ENCODE assay signal across 10 cellular contexts in the genomic region with DNA sequence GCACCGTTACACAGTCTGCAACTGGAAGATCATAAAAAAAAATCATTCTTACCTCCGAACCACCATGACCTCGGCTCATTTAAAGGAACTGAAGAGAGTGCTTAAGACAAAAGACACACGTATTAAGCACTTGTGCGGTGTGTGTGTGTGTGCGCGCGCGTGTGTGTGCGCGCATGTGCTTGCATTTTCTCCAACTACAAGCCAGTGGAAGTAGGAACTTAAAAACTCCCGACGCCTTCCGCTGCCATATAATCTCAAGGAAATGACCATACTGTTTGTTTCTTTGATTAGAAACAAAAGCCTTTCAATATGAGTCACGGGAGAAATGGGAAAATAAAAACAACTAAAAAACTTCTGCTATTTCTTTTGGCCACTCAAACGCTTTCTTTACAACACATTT. TPM values are rescaled to one million over a fixed set of nuclear protein-coding genes. Genes with fewer than 3 reads are reported as not detected.
DNase-seq lines count a peak whose midpoint lies in the region; ATAC-seq and TF ChIP-seq lines count a peak whose summit lies in the region.
"Had no signal": no experiment of that assay in that cellular context is flagged by ENCODE, and none has a peak within 500 bp of the region (broad histone marks: within the 10 kb centered on the region; RNA-seq: fewer than 3 reads in every experiment).

No MANE protein-coding gene starts in this region.

- intact Hi-C loops in activated CD4-positive, alpha-beta T cell treated with anti-CD3 and anti-CD28 coated beads, Interleukin-2, amount 10 ng/mL, durations not matched to agents 24 days and 14 days (cut with micrococcal nuclease), result loop anchor here (1.0 kb wide), 1 partner anchor 26 kb away; no protein-coding TSS in a partner anchor
- intact Hi-C loops in activated T-helper 2 cell treated with anti-CD3 and anti-CD28 coated beads, Interferon-gamma antibody, Interleukin-2, Interleukin-4, amounts not matched to agents 10 μg/mL and 5 μg/mL and 100 μg/mL, durations not matched to agents 14 hours and 24 hours and 36 hours (cut with micrococcal nuclease), result no loop called here
- intact Hi-C loops in posterior vena cava (cut with DNase I), result no loop called here

- peaks cover 18% of the 10 kb centered on the region for H3K4me1 Mint-ChIP-seq in activated CD4-positive, alpha-beta T cell treated with anti-CD3 and anti-CD28 coated beads, Interleukin-2, amount 10 ng/mL, durations not matched to agents 24 days and 14 days
- peaks cover 23% of the 10 kb centered on the region for H3K4me1 Mint-ChIP-seq in activated T-helper 2 cell treated with anti-CD3 and anti-CD28 coated beads, Interferon-gamma antibody, Interleukin-2, Interleukin-4, amounts not matched to agents 10 μg/mL and 5 μg/mL and 100 μg/mL, durations not matched to agents 14 hours and 24 hours and 36 hours (ENCODE audit: low read depth)

- no peaks in the 10 kb centered on the region for H3K9me3 ChIP-seq in thoracic aorta

- no peak for TF ChIP-seq CTCF in thoracic aorta (IDR thresholded peaks at IDR 0.05)

- peak; percentile 63 for DNase-seq in activated CD4-positive, alpha-beta T cell treated with anti-CD3 and anti-CD28 coated beads, Interleukin-2, amount 10 ng/mL, durations not matched to agents 24 days and 14 days
- DNase-seq in activated CD4-positive, alpha-beta T cell treated with anti-CD3 and anti-CD28 coated beads for 48 hours, result no peak
- DNase-seq in activated T-helper 2 cell treated with anti-CD3 and anti-CD28 coated beads, Interferon-gamma antibody, Interleukin-2, Interleukin-4, amounts not matched to agents 10 μg/mL and 5 μg/mL and 100 μg/mL, durations not matched to agents 14 hours and 24 hours and 36 hours (ENCODE audit: low spot score), result no peak
- no peak for DNase-seq in thoracic aorta (ENCODE audit: low spot score)
- no peak for DNase-seq in posterior vena cava (ENCODE audit: low spot score)
- DNase-seq in pons (ENCODE audit: low spot score), result no peak
- DNase-seq in HCEC 1CT, result no peak
- DNase-seq: NCI-H2029 had no signal

- H3K27me3 ChIP-seq in layer of hippocampus (ENCODE audit: control insufficient read depth, insufficient read depth, low read length) (no peaks in the 10 kb centered on the region), thoracic aorta (replicated peaks; ENCODE audit: insufficient read depth) (no peaks in the 10 kb centered on the region)

- peak overlapping the region; percentile 49 for H3K4me3 ChIP-seq in thoracic aorta

- no peaks in the 10 kb centered on the region for H3K36me3 Mint-ChIP-seq in activated CD4-positive, alpha-beta T cell treated with anti-CD3 and anti-CD28 coated beads, Interleukin-2, amount 10 ng/mL, durations not matched to agents 24 days and 14 days (ENCODE audit: low read depth)
- no peaks in the 10 kb centered on the region for H3K36me3 Mint-ChIP-seq in activated T-helper 2 cell treated with anti-CD3 and anti-CD28 coated beads, Interferon-gamma antibody, Interleukin-2, Interleukin-4, amounts not matched to agents 10 μg/mL and 5 μg/mL and 100 μg/mL, durations not matched to agents 14 hours and 24 hours and 36 hours (ENCODE audit: low read depth)
- H3K36me3 Mint-ChIP-seq: activated naive CD4-positive, alpha-beta T cell treated with anti-CD3 and anti-CD28 coated beads, Interleukin-2, amount 50 U/mL, for 72 hours had no signal

- H3K9me3 Mint-ChIP-seq in activated CD4-positive, alpha-beta T cell treated with anti-CD3 and anti-CD28 coated beads, Interleukin-2, amount 10 ng/mL, durations not matched to agents 24 days and 14 days, result peaks cover 3% of the 10 kb centered on the region
- H3K9me3 Mint-ChIP-seq in activated T-helper 2 cell treated with anti-CD3 and anti-CD28 coated beads, Interferon-gamma antibody, Interleukin-2, Interleukin-4, amounts not matched to agents 10 μg/mL and 5 μg/mL and 100 μg/mL, durations not matched to agents 14 hours and 24 hours and 36 hours, result no peaks in the 10 kb centered on the region
- H3K9me3 Mint-ChIP-seq: activated naive CD4-positive, alpha-beta T cell treated with anti-CD3 and anti-CD28 coated beads, Interleukin-2, amount 50 U/mL, for 72 hours had no signal

- H3K27me3 Mint-ChIP-seq in activated CD4-positive, alpha-beta T cell treated with anti-CD3 and anti-CD28 coated beads, Interleukin-2, amount 10 ng/mL, durations not matched to agents 24 days and 14 days, result peaks cover 11% of the 10 kb centered on the region
- peaks cover 21% of the 10 kb centered on the region for H3K27me3 Mint-ChIP-seq in activated T-helper 2 cell treated with anti-CD3 and anti-CD28 coated beads, Interferon-gamma antibody, Interleukin-2, Interleukin-4, amounts not matched to agents 10 μg/mL and 5 μg/mL and 100 μg/mL, durations not matched to agents 14 hours and 24 hours and 36 hours (ENCODE audit: low read depth)

- H3K36me3 ChIP-seq in thoracic aorta, result no peaks in the 10 kb centered on the region

- peak overlapping the region; percentile 35 for H3K27ac ChIP-seq in layer of hippocampus (ENCODE audit: low read depth, low read length)
- peak overlapping the region; percentile 37 to 63 for H3K27ac ChIP-seq in thoracic aorta

- ATAC-seq in thoracic aorta (ENCODE audit: insufficient number of reproducible peaks, low FRiP score, low read depth), result no peak

- peak overlapping the region; percentile 59 for H3K27ac Mint-ChIP-seq in activated CD4-positive, alpha-beta T cell treated with anti-CD3 and anti-CD28 coated beads, Interleukin-2, amount 10 ng/mL, durations not matched to agents 24 days and 14 days
- peak overlapping the region; percentile 63 for H3K27ac Mint-ChIP-seq in activated T-helper 2 cell treated with anti-CD3 and anti-CD28 coated beads, Interferon-gamma antibody, Interleukin-2, Interleukin-4, amounts not matched to agents 10 μg/mL and 5 μg/mL and 100 μg/mL, durations not matched to agents 14 hours and 24 hours and 36 hours

- peak overlapping the region; percentile 84 for H3K4me3 Mint-ChIP-seq in activated CD4-positive, alpha-beta T cell treated with anti-CD3 and anti-CD28 coated beads, Interleukin-2, amount 10 ng/mL, durations not matched to agents 24 days and 14 days
- peak overlapping the region; percentile 82 for H3K4me3 Mint-ChIP-seq in activated T-helper 2 cell treated with anti-CD3 and anti-CD28 coated beads, Interferon-gamma antibody, Interleukin-2, Interleukin-4, amounts not matched to agents 10 μg/mL and 5 μg/mL and 100 μg/mL, durations not matched to agents 14 hours and 24 hours and 36 hours (ENCODE audit: low read depth)

- peaks cover 29 to 31% of the 10 kb centered on the region in 2 donors for H3K4me1 ChIP-seq in thoracic aorta (ENCODE audit: control insufficient read depth in 1 of 2, low read depth in 2 of 2)

RNA-seq across cellular contexts. Expression of a gene that starts 32.4 kb away (rescaled TPM):
- 59.1 and 60.9 TPM in 2 replicates for total RNA-seq in activated CD4-positive, alpha-beta T cell treated with anti-CD3 and anti-CD28 coated beads, Interleukin-2, amount 10 ng/mL, durations not matched to agents 24 days and 14 days
- total RNA-seq in activated T-helper 2 cell treated with anti-CD3 and anti-CD28 coated beads, Interferon-gamma antibody, Interleukin-2, Interleukin-4, amounts not matched to agents 10 μg/mL and 5 μg/mL and 100 μg/mL, durations not matched to agents 14 hours and 24 hours and 36 hours, result 75.1 and 78.0 TPM in 2 replicates
- total RNA-seq in thoracic aorta, result 10 to 100 TPM; 57.5 to 86.1 TPM
- 10 to 100 TPM; 21.5 to 34.9 TPM for total RNA-seq in posterior vena cava
